In genomic region chr16:68297908-68298307, GRCh38 we compare ENCODE assay signal across 1 cellular context.
TF ChIP-seq lines count a peak whose summit lies in the region.

No MANE protein-coding gene starts in this region.

TF ChIP-seq in endothelial cell of umbilical vein, 7 proteins besides CTCF, POLR2A, EP300 and RAD21:
- TF ChIP-seq JUN (IDR thresholded peaks at IDR 0.05; ENCODE audit: borderline replicate concordance, insufficient read depth, insufficient read length, low read depth): no peak
- TF ChIP-seq MAX (IDR thresholded peaks at IDR 0.05; ENCODE audit: insufficient read depth, insufficient read length): no peak
- no peak for TF ChIP-seq FOS (IDR thresholded peaks at IDR 0.05; ENCODE audit: borderline replicate concordance, insufficient read depth, low read length)
- no peak for TF ChIP-seq MYC (IDR thresholded peaks at IDR 0.05; ENCODE audit: low read depth, low read length)
- TF ChIP-seq EZH2 (IDR thresholded peaks at IDR 0.05; ENCODE audit: borderline replicate concordance, low read depth, low read length, severe bottlenecking): no peak
- no peak for TF ChIP-seq POLR2AphosphoS5 (IDR thresholded peaks at IDR 0.05; ENCODE audit: insufficient read depth, low read depth, low read length)
- TF ChIP-seq GATA2 (IDR thresholded peaks at IDR 0.05; ENCODE audit: insufficient read depth, insufficient read length, low read depth, low read length): no peak
